In the genomic region with DNA sequence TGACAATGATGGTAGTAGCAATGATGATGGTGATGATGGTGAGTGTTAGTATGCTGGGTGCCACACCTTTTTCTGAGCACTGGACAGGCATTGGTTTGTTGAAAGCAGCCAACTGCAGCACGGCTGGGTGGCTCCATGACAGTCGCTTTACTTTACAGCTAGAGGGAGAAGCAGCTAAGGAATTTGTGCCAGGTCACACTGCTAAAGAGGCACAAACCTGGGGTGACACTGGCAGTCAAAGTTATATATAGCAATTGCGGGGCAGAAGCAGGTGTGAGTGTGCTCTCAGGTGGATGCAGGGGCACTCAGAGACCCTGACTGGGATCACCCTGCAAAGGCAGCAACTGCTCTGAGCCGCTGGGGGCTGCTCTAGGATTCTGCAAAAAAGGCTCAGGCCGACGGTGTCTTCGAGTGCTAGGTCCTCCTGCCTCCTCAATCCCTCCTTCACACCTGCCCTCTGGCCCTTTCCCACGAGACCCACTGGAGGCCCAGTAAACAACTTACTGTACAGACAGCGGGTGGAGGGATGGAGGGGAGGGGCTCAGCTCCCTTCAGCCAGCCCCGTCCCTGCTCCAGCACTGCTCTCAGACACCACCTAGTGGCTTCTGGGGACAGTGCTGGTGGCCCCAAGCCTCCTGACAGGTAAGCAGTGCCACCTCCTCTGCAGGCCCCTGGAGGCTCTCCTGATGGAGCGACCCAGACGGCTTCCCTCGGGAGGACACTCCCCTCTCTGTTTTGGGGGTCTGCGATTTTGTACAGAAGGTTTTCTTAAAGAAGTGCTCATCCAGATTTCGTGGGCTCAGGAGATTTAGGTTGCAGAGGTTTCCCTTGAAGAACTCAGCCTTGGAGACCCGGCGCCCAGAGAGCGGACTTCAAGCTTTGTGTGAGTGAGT, we compare ENCODE assay signal across 1 cellular context.
TF ChIP-seq lines count a peak whose summit lies in the region.

No MANE protein-coding gene starts in this region.

TF ChIP-seq in GM23338, 12 proteins besides CTCF, POLR2A, EP300 and RAD21 (continued from another document):
- TF ChIP-seq CREB1 (CRISPR knock-in tag; IDR thresholded peaks at IDR 0.05; ENCODE audit: low read depth) = 0 out of 2 replicates have a peak, but pooled peaks have one; percentile 20
